In genomic region chr12:50024227-50024626, GRCh38 we compare ENCODE assay signal across 11 cellular contexts. TPM values are rescaled to one million over a fixed set of nuclear protein-coding genes. Genes with fewer than 3 reads are reported as not detected.
DNase-seq lines count a peak whose midpoint lies in the region; ATAC-seq and TF ChIP-seq lines count a peak whose summit lies in the region.
"Had no signal": no experiment of that assay in that cellular context is flagged by ENCODE, and none has a peak within 500 bp of the region (broad histone marks: within the 10 kb centered on the region; RNA-seq: fewer than 3 reads in every experiment).

No MANE protein-coding gene starts in this region.

- no peak for ATAC-seq in activated naive CD8-positive, alpha-beta T cell treated with anti-CD3 and anti-CD28 coated beads, Interleukin-2, amount 50 U/mL, for 24 hours
- no peak for ATAC-seq in memory B cell (ENCODE audit: low read depth)

- H3K27me3 Mint-ChIP-seq in HFFc6 (ENCODE audit: insufficient read depth) (no peaks in the 10 kb centered on the region; the same call in 1 of the 2 replicates), memory B cell (peaks cover 2% of the 10 kb centered on the region)
- no peaks in the 10 kb centered on the region for H3K27me3 Mint-ChIP-seq in activated naive CD8-positive, alpha-beta T cell treated with anti-CD3 and anti-CD28 coated beads, Interleukin-2, amount 50 U/mL, for 24 hours

- H3K36me3 Mint-ChIP-seq in HFFc6 (ENCODE audit: low read depth) = peaks cover 22% of the 10 kb centered on the region
- peaks cover 24% of the 10 kb centered on the region for H3K36me3 Mint-ChIP-seq in activated naive CD8-positive, alpha-beta T cell treated with anti-CD3 and anti-CD28 coated beads, Interleukin-2, amount 50 U/mL, for 24 hours (ENCODE audit: low read depth)
- H3K36me3 Mint-ChIP-seq in memory B cell = peaks cover 2% of the 10 kb centered on the region

- DNase-seq in AG10803 (ENCODE audit: low read depth) (no peak), HFFc6 (no peak), memory B cell (ENCODE audit: low spot score in 2 of 2) (no peak), MV-4-11 (lab: John Stamatoyannopoulos, UW) (no peak), NCI-H1436 treated with DMSO at 0.1 percent for 48 hours (lab: John Stamatoyannopoulos, UW) (no peak), SIG-M5 treated with dmso at 0.1 percent for 504 hours (lab: John Stamatoyannopoulos, UW; ENCODE audit: unreplicated experiment) (no peak), cerebellar cortex (ENCODE audit: low spot score) (no peak)
- DNase-seq in activated naive CD8-positive, alpha-beta T cell treated with anti-CD3 and anti-CD28 coated beads, Interleukin-2, amount 50 U/mL, for 24 hours = no peak
- DNase-seq: effector CD8-positive, alpha-beta T cell; T1000 had no signal

- TF ChIP-seq CTCF in AG10803 (conservative IDR thresholded peaks at IDR 0.05; ENCODE audit: low read length) (no peak), HFFc6 (IDR thresholded peaks at IDR 0.05) (no peak)

- H3K4me3 Mint-ChIP-seq in HFFc6 (peak overlapping the region; percentile 97), memory B cell (peak overlapping the region; percentile 94)
- H3K4me3 Mint-ChIP-seq in activated naive CD8-positive, alpha-beta T cell treated with anti-CD3 and anti-CD28 coated beads, Interleukin-2, amount 50 U/mL, for 24 hours = peak overlapping the region; percentile 97

- no peaks in the 10 kb centered on the region for H3K9me3 Mint-ChIP-seq in HFFc6
- H3K9me3 Mint-ChIP-seq in activated naive CD8-positive, alpha-beta T cell treated with anti-CD3 and anti-CD28 coated beads, Interleukin-2, amount 50 U/mL, for 24 hours = peaks cover 6% of the 10 kb centered on the region
- H3K9me3 Mint-ChIP-seq in memory B cell = peaks cover 3% of the 10 kb centered on the region

- H3K27ac Mint-ChIP-seq in HFFc6 (peak overlapping the region; percentile 94), memory B cell (no peak overlapping the region)
- peak overlapping the region; percentile 97 for H3K27ac Mint-ChIP-seq in activated naive CD8-positive, alpha-beta T cell treated with anti-CD3 and anti-CD28 coated beads, Interleukin-2, amount 50 U/mL, for 24 hours

- H3K4me1 Mint-ChIP-seq in HFFc6 (ENCODE audit: low read depth) = peaks cover 54% of the 10 kb centered on the region
- peaks cover 25% of the 10 kb centered on the region for H3K4me1 Mint-ChIP-seq in activated naive CD8-positive, alpha-beta T cell treated with anti-CD3 and anti-CD28 coated beads, Interleukin-2, amount 50 U/mL, for 24 hours
- H3K4me1 Mint-ChIP-seq in memory B cell = peaks cover 9% of the 10 kb centered on the region

- peak overlapping the region; percentile 89 for H3K4me3 ChIP-seq in AG10803 (ENCODE audit: low read length)

RNA-seq across cellular contexts. Expression of gene RACGAP1, which starts 1.1 kb away (rescaled TPM):
- 100 to 1,000 TPM in 5 of 6 experiments, 10 to 100 TPM in 1; 52.6 to 119 (median 104) TPM for total RNA-seq in HFFc6 (2021; fragmentation: NEBNext Ultra II Directional; extraction: Animal tissue kit (Norgen Biotek cat#: 25700))

RNA-seq across cellular contexts. Expression of gene ASIC1, which starts 33.2 kb away (rescaled TPM):
- total RNA-seq in HFFc6 (2021; fragmentation: NEBNext Ultra II Directional; extraction: Animal tissue kit (Norgen Biotek cat#: 25700)) = 1 to 10 TPM; 1.3 to 2.4 (median 1.6) TPM

RNA-seq across cellular contexts. Expression of gene AQP6, which starts 51.5 kb away (rescaled TPM):
- not detected for total RNA-seq in HFFc6 (2021; fragmentation: NEBNext Ultra II Directional; extraction: Animal tissue kit (Norgen Biotek cat#: 25700))
- total RNA-seq: mononuclear cell had no signal
